8 cellular contexts compared by ENCODE assay signal in the genomic region with DNA sequence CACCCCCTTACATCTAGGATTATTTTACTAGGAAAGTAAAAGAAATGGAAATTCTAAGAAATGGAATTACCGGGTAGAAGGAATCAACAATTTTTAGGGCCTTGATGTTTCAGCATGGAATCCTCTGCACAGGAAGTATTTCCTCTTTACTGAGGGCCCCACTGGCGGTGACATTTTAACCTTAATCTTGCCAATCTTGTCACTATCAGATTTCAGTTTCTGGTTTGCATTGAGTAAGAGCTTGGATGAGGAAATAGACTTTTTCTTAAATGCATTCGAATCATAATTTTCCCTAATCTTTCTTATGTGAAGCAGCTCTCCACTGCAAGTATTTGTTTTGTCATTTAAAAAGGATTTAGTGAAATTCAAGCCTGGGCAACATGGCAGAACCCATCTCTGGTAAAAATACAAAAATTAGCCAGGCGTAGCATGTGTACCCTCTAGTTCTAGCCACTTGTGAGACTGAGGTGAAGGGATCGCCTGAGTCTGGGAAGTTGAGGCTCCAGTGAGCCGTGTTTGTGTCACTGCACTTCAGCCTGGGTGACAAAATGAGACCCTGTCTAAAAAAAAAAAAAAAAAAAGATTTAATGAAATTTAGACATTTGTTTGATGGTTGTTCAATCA. TPM values are rescaled to one million over a fixed set of nuclear protein-coding genes. Genes with fewer than 3 reads are reported as not detected.
DNase-seq lines count a peak whose midpoint lies in the region; ATAC-seq and TF ChIP-seq lines count a peak whose summit lies in the region.
"Had no signal": no experiment of that assay in that cellular context is flagged by ENCODE, and none has a peak within 500 bp of the region (broad histone marks: within the 10 kb centered on the region; RNA-seq: fewer than 3 reads in every experiment).

No MANE protein-coding gene starts in this region.

- POLR2A ChIA-PET in activated naive CD8-positive, alpha-beta T cell treated with anti-CD3 and anti-CD28 coated beads, Interleukin-2, amount 10 ng/mL, durations not matched to agents 7 days and 5 days (lab: Charles Lee): interaction anchor here (1.1 to 2.4 kb wide), 3 partner anchors 11 to 54 kb away, joined by 3 to 13 read pairs (median 3); a partner anchor contains a TSS
- POLR2A ChIA-PET in Caco-2 (lab: Charles Lee): no interaction called here

- intact Hi-C loops in sigmoid colon (cut with DNase I): no loop called here
- intact Hi-C loops in Caco-2 (cut with micrococcal nuclease; ENCODE audit: unreplicated experiment): no loop called here

- no peaks in the 10 kb centered on the region for H3K9me3 Mint-ChIP-seq in activated naive CD8-positive, alpha-beta T cell treated with anti-CD3 and anti-CD28 coated beads, Interleukin-2, amount 10 ng/mL, durations not matched to agents 7 days and 5 days
- no peaks in the 10 kb centered on the region for H3K9me3 Mint-ChIP-seq in Caco-2 (ENCODE audit: unreplicated experiment)

- CTCF ChIA-PET in Caco-2 (lab: Charles Lee): no interaction called here

- no peaks in the 10 kb centered on the region for H3K9me3 ChIP-seq in sigmoid colon
- H3K9me3 ChIP-seq in Caco-2: no peaks in the 10 kb centered on the region

- H3K4me3 ChIP-seq in sigmoid colon (no peak overlapping the region), Caco-2 (ENCODE audit: low read depth, low read length) (no peak overlapping the region)

- H3K36me3 ChIP-seq in sigmoid colon (peaks cover 0 to 25% (median 7%) of the 10 kb centered on the region in 4 donors), Caco-2 (ENCODE audit: control insufficient read depth, insufficient read depth, low read length) (0 out of 2 replicates have a peak, but pooled peaks cover 1% of the 10 kb centered on the region)

- TF ChIP-seq EP300 in sigmoid colon (IDR thresholded peaks at IDR 0.05): no peak

- H3K4me1 ChIP-seq in sigmoid colon (peaks cover 0 to 27% (median 23%) of the 10 kb centered on the region in 4 donors), Caco-2 (no peaks in the 10 kb centered on the region)

- no peaks in the 10 kb centered on the region for H3K27me3 ChIP-seq in sigmoid colon
- H3K27me3 ChIP-seq in Caco-2 (replicated peaks; ENCODE audit: control insufficient read depth, insufficient read depth, low read length): no peaks in the 10 kb centered on the region

- H3K27me3 Mint-ChIP-seq in activated naive CD8-positive, alpha-beta T cell treated with anti-CD3 and anti-CD28 coated beads, Interleukin-2, amount 10 ng/mL, durations not matched to agents 7 days and 5 days: no peaks in the 10 kb centered on the region
- H3K27me3 Mint-ChIP-seq in Caco-2 (ENCODE audit: insufficient read depth, unreplicated experiment): no peaks in the 10 kb centered on the region
- H3K27me3 Mint-ChIP-seq: naive B cell had no signal

- peaks cover 48% of the 10 kb centered on the region for H3K4me1 Mint-ChIP-seq in activated naive CD8-positive, alpha-beta T cell treated with anti-CD3 and anti-CD28 coated beads, Interleukin-2, amount 10 ng/mL, durations not matched to agents 7 days and 5 days
- H3K4me1 Mint-ChIP-seq in Caco-2 (ENCODE audit: low read depth, unreplicated experiment): peaks cover 15% of the 10 kb centered on the region

- WGBS in sigmoid colon, 2 donors: 54 to 89% methylated on average over 6 of the region's 6 CpGs

- peak; percentile 7 for DNase-seq in NCI-H69 (lab: John Stamatoyannopoulos, UW)
- DNase-seq in activated naive CD8-positive, alpha-beta T cell treated with anti-CD3 and anti-CD28 coated beads, Interleukin-2, amount 10 ng/mL, durations not matched to agents 7 days and 5 days: no peak
- peak; percentile 7 for DNase-seq in stimulated activated CD4-positive, alpha-beta T cell treated with anti-CD3 and anti-CD28 coated beads, Interleukin-2, amount 100 ng/mL, for 4 hours (ENCODE audit: low read depth)
- DNase-seq in sigmoid colon: no peak
- no peak for DNase-seq in NCI-H446 treated with DMSO at 0.1 percent for 48 hours (lab: John Stamatoyannopoulos, UW)
- DNase-seq in Caco-2: no peak
- DNase-seq: naive B cell had no signal

- no TSS peak for BruUV-seq in Caco-2 (replicated peaks; lab: Mats Ljungman, UMichigan)

- peaks cover 22% of the 10 kb centered on the region for H3K36me3 Mint-ChIP-seq in activated naive CD8-positive, alpha-beta T cell treated with anti-CD3 and anti-CD28 coated beads, Interleukin-2, amount 10 ng/mL, durations not matched to agents 7 days and 5 days
- peaks cover 20% of the 10 kb centered on the region for H3K36me3 Mint-ChIP-seq in Caco-2 (ENCODE audit: insufficient read depth, unreplicated experiment)

- ATAC-seq in GM19468 (IDR thresholded peaks at IDR 0.05; ENCODE audit: extremely low read depth, unreplicated experiment): peak; percentile 21
- ATAC-seq in activated naive CD8-positive, alpha-beta T cell treated with anti-CD3 and anti-CD28 coated beads, Interleukin-2, amount 10 ng/mL, durations not matched to agents 7 days and 5 days (ENCODE audit: low read depth): peak; percentile 88

- H3K4me3 Mint-ChIP-seq in activated naive CD8-positive, alpha-beta T cell treated with anti-CD3 and anti-CD28 coated beads, Interleukin-2, amount 10 ng/mL, durations not matched to agents 7 days and 5 days: peak overlapping the region; percentile 71
- H3K4me3 Mint-ChIP-seq in Caco-2 (ENCODE audit: unreplicated experiment): no peak overlapping the region

- TF ChIP-seq POLR2A in sigmoid colon (IDR thresholded peaks at IDR 0.05): no peak

- H3K27ac Mint-ChIP-seq in activated naive CD8-positive, alpha-beta T cell treated with anti-CD3 and anti-CD28 coated beads, Interleukin-2, amount 10 ng/mL, durations not matched to agents 7 days and 5 days: peak overlapping the region; percentile 92
- no peak overlapping the region for H3K27ac Mint-ChIP-seq in Caco-2 (ENCODE audit: unreplicated experiment)

- H3K27ac ChIP-seq in sigmoid colon: peak overlapping the region in 2 of 4 donors; percentile 9 to 38

- no peak for TF ChIP-seq CTCF in sigmoid colon (IDR thresholded peaks at IDR 0.05)
- no peak for TF ChIP-seq CTCF in Caco-2 (IDR thresholded peaks at IDR 0.05; ENCODE audit: insufficient read depth in 1 of 2, low read depth in 1 of 2, low read length in 1 of 2, severe bottlenecking in 1 of 2, unreplicated experiment in 1 of 2)

RNA-seq across cellular contexts. Expression of a gene that starts 40.7 kb away (rescaled TPM):
- total RNA-seq in activated naive CD8-positive, alpha-beta T cell treated with anti-CD3 and anti-CD28 coated beads, Interleukin-2, amount 10 ng/mL, durations not matched to agents 7 days and 5 days: 10 to 100 TPM; 29.9 to 32.0 TPM
- total RNA-seq in sigmoid colon (10 to 100 TPM; 25.7 to 51.5 (median 28.9) TPM), Caco-2 (2022) (54.4 and 55.9 TPM in 2 replicates)
- polyA plus RNA-seq in sigmoid colon: 10 to 100 TPM in 1 of 3 donors, 1 to 10 TPM in 2; 6.0 to 51.0 (median 9.7) TPM

Comparison
In these comparisons a context has a peak if more than half of its experiments do, and no peak if none do; other contexts are left out.
1. DNase-seq: peak in NCI-H69 (single experiment) and stimulated activated CD4-positive, alpha-beta T cell treated with anti-CD3 and anti-CD28 coated beads, Interleukin-2, amount 100 ng/mL, for 4 hours (single experiment); none in activated naive CD8-positive, alpha-beta T cell treated with anti-CD3 and anti-CD28 coated beads, Interleukin-2, amount 10 ng/mL, durations not matched to agents 7 days and 5 days (single experiment), sigmoid colon (single experiment), NCI-H446 treated with DMSO at 0.1 percent for 48 hours (single experiment) and Caco-2 (0 of 2).